Comparison of ENCODE assay signal across 29 cellular contexts in the genomic region with DNA sequence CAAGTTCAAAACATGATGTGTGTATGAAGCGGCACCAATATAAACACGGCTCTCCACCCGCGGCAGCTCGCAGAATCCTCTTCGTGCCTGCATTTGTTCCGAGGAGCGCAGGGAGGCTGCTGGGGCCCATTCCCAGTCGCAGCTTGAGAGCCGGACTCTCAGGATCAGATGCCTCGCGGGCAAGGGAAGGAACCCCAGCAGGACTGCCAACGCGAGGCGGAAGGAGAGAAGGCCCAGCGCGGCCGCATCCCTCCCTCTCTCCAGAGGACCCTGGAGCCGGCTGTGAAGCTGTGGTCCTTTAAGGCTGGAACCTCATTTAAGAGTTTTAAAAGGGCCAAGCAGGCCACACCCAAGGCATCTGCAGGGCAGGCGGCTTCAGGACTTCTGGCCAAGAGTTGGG. TPM values are rescaled to one million over a fixed set of nuclear protein-coding genes. Genes with fewer than 3 reads are reported as not detected.
A peak's percentile ranks its signal among the peaks of the same experiment; 100 is the strongest.
DNase-seq lines count a peak whose midpoint lies in the region; ATAC-seq and TF ChIP-seq lines count a peak whose summit lies in the region.
"Had no signal": no experiment of that assay in that cellular context is flagged by ENCODE, and none has a peak within 500 bp of the region (broad histone marks: within the 10 kb centered on the region; RNA-seq: fewer than 3 reads in every experiment).

No MANE protein-coding gene starts in this region.

- POLR2A ChIA-PET in RWPE1 (lab: Yijun Ruan, JAX; ENCODE audit: low non-redundant PET): no interaction called here
- POLR2A ChIA-PET in PC-3 (lab: Charles Lee; ENCODE audit: unreplicated experiment): no interaction called here

- no peaks in the 10 kb centered on the region for H3K36me3 ChIP-seq in BE2C
- H3K36me3 ChIP-seq in sigmoid colon: peaks cover 0 to under 1% (median 0%) of the 10 kb centered on the region in 4 donors
- H3K36me3 ChIP-seq in PC-3 (ENCODE audit: low read depth, low read length): peaks cover 3% of the 10 kb centered on the region; the same call in 1 of the 2 replicates
- H3K36me3 ChIP-seq: HAP-1, right lobe of liver had no signal

- ATAC-seq in right cardiac atrium (no peak), PC-3 (no peak)
- ATAC-seq: right lobe of liver; stimulated activated memory B cell treated with anti-CD40 and anti-IgM and Interleukin-4, amounts not matched to agents 10 μg/mL and 1 μg/mL and 100 μg/mL, for 72 hours; T-helper 17 cell had no signal

- H3K4me3 ChIP-seq in BE2C (ENCODE audit: low read depth, low read length) (no peak overlapping the region), right cardiac atrium (ENCODE audit: low read length) (no peak overlapping the region), sigmoid colon (no peak overlapping the region), PC-3 (ENCODE audit: low read length) (no peak overlapping the region)
- H3K4me3 ChIP-seq: HAP-1, right lobe of liver, testis had no signal

- H3K4me2 ChIP-seq in PC-3 (ENCODE audit: low read length): no peak overlapping the region
- H3K4me2 ChIP-seq: KMS-11, SK-N-SH had no signal

- intact Hi-C loops in right cardiac atrium (cut with DNase I) (no loop called here), sigmoid colon (cut with DNase I) (no loop called here), PC-3 (cut with micrococcal nuclease) (no loop called here)

- TF ChIP-seq CTCF in BE2C (IDR thresholded peaks at IDR 0.05; ENCODE audit: low read depth, low read length): no peak
- no peak for TF ChIP-seq CTCF in RWPE1 (conservative IDR thresholded peaks at IDR 0.05; ENCODE audit: low read depth)
- TF ChIP-seq CTCF in sigmoid colon (IDR thresholded peaks at IDR 0.05): no peak
- TF ChIP-seq CTCF in PC-3 (conservative IDR thresholded peaks at IDR 0.05; ENCODE audit: low read depth, low read length): no peak

- peaks cover 99% of the 10 kb centered on the region for H3K79me2 ChIP-seq in PC-3 (ENCODE audit: low read length)
- H3K79me2 ChIP-seq: parathyroid adenoma had no signal

- H3K27ac ChIP-seq in RWPE1 (peak overlapping the region; percentile 56), right cardiac atrium (ENCODE audit: low read length) (no peak overlapping the region), sigmoid colon (no peak overlapping the region), PC-3 (ENCODE audit: low read length) (no peak overlapping the region)
- H3K27ac ChIP-seq: KMS-11, parathyroid adenoma, right lobe of liver, testis had no signal

- no peak for TF ChIP-seq EP300 in sigmoid colon (IDR thresholded peaks at IDR 0.05)

- H2AFZ ChIP-seq in PC-3 (ENCODE audit: low read length): no peak overlapping the region
- H2AFZ ChIP-seq: parathyroid adenoma had no signal

- no peaks in the 10 kb centered on the region for H3K9me3 ChIP-seq in BE2C
- H3K9me3 ChIP-seq in right cardiac atrium (ENCODE audit: control insufficient read depth, low read length): no peaks in the 10 kb centered on the region
- H3K9me3 ChIP-seq in sigmoid colon: no peaks in the 10 kb centered on the region
- H3K9me3 ChIP-seq in PC-3 (ENCODE audit: low read length): no peaks in the 10 kb centered on the region
- H3K9me3 ChIP-seq: Caco-2, HAP-1, right lobe of liver, SK-N-SH, testis had no signal

- peak; percentile 4 for DNase-seq in BE2C
- no peak for DNase-seq in RWPE1 (ENCODE audit: low spot score)
- peak in 2 of 3 donors; percentile 9 to 21 for DNase-seq in right cardiac atrium
- peak; percentile 57 for DNase-seq in sigmoid colon
- no peak for DNase-seq in PC-3
- no peak for DNase-seq in SIG-M5 treated with dmso at 0.1 percent for 504 hours (lab: John Stamatoyannopoulos, UW; ENCODE audit: unreplicated experiment)
- no peak for DNase-seq in activated naive CD4-positive, alpha-beta T cell treated with anti-CD3 and anti-CD28 coated beads, Interleukin-2, amount 50 U/mL, for 16 hours
- no peak for DNase-seq in T-helper 1 cell
- DNase-seq: activated CD4-positive, alpha-beta T cell treated with anti-CD3 and anti-CD28 coated beads for 4 hours; activated CD8-positive, alpha-beta memory T cell treated with anti-CD3 and anti-CD28 coated beads for 24 hours; activated T-cell treated with anti-CD3 and anti-CD28 coated beads, Interleukin-2, amount 50 U/mL, for 24 hours; DMS79 treated with DMSO at 0.1 percent for 48 hours; islet precursor cell; MM.1S; NCI-H1417 treated with DMSO at 0.1 percent for 48 hours; NCI-H345; NCI-H748 treated with DMSO at 0.1 percent for 48 hours; SK-N-SH; stimulated activated CD4-positive, alpha-beta T cell treated with anti-CD3 and anti-CD28 coated beads, Interleukin-4, amount 100 ng/mL, for 4 hours; testis had no signal

- H3F3A ChIP-seq in PC-3 (ENCODE audit: low read length, unreplicated experiment): no peaks in the 10 kb centered on the region

- no peaks in the 10 kb centered on the region for H3K27me3 ChIP-seq in BE2C
- no peaks in the 10 kb centered on the region for H3K27me3 ChIP-seq in right cardiac atrium (ENCODE audit: control insufficient read depth, insufficient read depth)
- no peaks in the 10 kb centered on the region for H3K27me3 ChIP-seq in sigmoid colon
- no peaks in the 10 kb centered on the region for H3K27me3 ChIP-seq in PC-3 (ENCODE audit: low read length)
- H3K27me3 ChIP-seq: right lobe of liver, testis had no signal

- peaks cover 20% of the 10 kb centered on the region; the same call in 1 of the 2 replicates for H4K20me1 ChIP-seq in PC-3 (ENCODE audit: low read length)

- BruUV-seq in PC-3 (replicated peaks; lab: Mats Ljungman, UMichigan): no TSS peak

- no peak for TF ChIP-seq POLR2A in sigmoid colon (IDR thresholded peaks at IDR 0.05)

- CTCF ChIA-PET in RWPE1 (lab: Yijun Ruan, JAX) (interaction anchor here (0.5 kb wide), 1 partner anchor 988 kb away, joined by 3 read pairs; no protein-coding TSS in a partner anchor), PC-3 (lab: Charles Lee) (no interaction called here)

- H3K9ac ChIP-seq in PC-3 (ENCODE audit: low read length): no peak overlapping the region
- H3K9ac ChIP-seq: KMS-11, parathyroid adenoma, SK-N-SH had no signal

- peaks cover 16% of the 10 kb centered on the region for H3K4me1 ChIP-seq in BE2C
- H3K4me1 ChIP-seq in right cardiac atrium (ENCODE audit: control insufficient read depth, insufficient read depth, low read length): no peaks in the 10 kb centered on the region
- no peaks in the 10 kb centered on the region for H3K4me1 ChIP-seq in sigmoid colon
- no peaks in the 10 kb centered on the region for H3K4me1 ChIP-seq in PC-3 (ENCODE audit: insufficient read depth, low read length)
- H3K4me1 ChIP-seq: Caco-2, HAP-1, right lobe of liver, testis had no signal

- H3K9me2 ChIP-seq in PC-3 (replicated peaks; ENCODE audit: low read length): no peaks in the 10 kb centered on the region
- H3K9me2 ChIP-seq: SK-N-SH had no signal

- WGBS in right cardiac atrium: 85% methylated on average over 20 of the region's 20 CpGs
- WGBS in sigmoid colon, 2 donors: 86% methylated on average over 20 of the region's 20 CpGs

RNA-seq across cellular contexts. Expression of a gene that starts 44.2 kb away (rescaled TPM):
- polyA plus RNA-seq in BE2C (2012; ENCODE audit: insufficient read depth, insufficient read length, low read depth): not detected
- total RNA-seq in right cardiac atrium (under 1 TPM in 2 of 4 donors, not detected in 2; 0.23 to 0.38 TPM), sigmoid colon (under 1 TPM in 2 of 4 donors, not detected in 2; 0.36 to 0.49 TPM), PC-3 (2014; rRNA removed) (0.12 TPM in 1 of 2 replicates, not detected in the other)
- polyA plus RNA-seq in right cardiac atrium (0.16 TPM), sigmoid colon (10 to 100 TPM in 1 of 3 donors, 1 to 10 TPM in 2; 1.2 to 17.2 (median 5.3) TPM)
- total RNA-seq: Caco-2, lung microvascular endothelial cell had no signal
- polyA plus RNA-seq: BJ, SK-N-SH had no signal

RNA-seq across cellular contexts. Expression of a gene that starts 45.3 kb away (rescaled TPM):
- polyA plus RNA-seq in BE2C (2012; ENCODE audit: insufficient read depth, insufficient read length, low read depth): 6.3 TPM
- total RNA-seq in right cardiac atrium: 10 to 100 TPM; 31.7 to 82.0 (median 44.3) TPM
- 17.3 TPM for polyA plus RNA-seq in right cardiac atrium
- total RNA-seq in sigmoid colon: 10 to 100 TPM in 1 of 4 donors, 1 to 10 TPM in 3; 3.9 to 23.3 (median 7.5) TPM
- polyA plus RNA-seq in sigmoid colon: 10 to 100 TPM in 1 of 3 donors, 1 to 10 TPM in 2; 3.6 to 16.8 (median 6.5) TPM
- 21.9 and 29.3 TPM in 2 replicates for total RNA-seq in PC-3 (2014; rRNA removed)

Comparison
In these comparisons a context has a peak if more than half of its experiments do, and no peak if none do; other contexts are left out.
1. DNase-seq: peak in BE2C (single experiment), right cardiac atrium (2 of 3) and sigmoid colon (single experiment); none in RWPE1 (single experiment), PC-3 (single experiment), SIG-M5 treated with dmso at 0.1 percent for 504 hours (single experiment), activated naive CD4-positive, alpha-beta T cell treated with anti-CD3 and anti-CD28 coated beads, Interleukin-2, amount 50 U/mL, for 16 hours (single experiment) and T-helper 1 cell (0 of 5).